25 cellular contexts compared by ENCODE assay signal in the genomic region with DNA sequence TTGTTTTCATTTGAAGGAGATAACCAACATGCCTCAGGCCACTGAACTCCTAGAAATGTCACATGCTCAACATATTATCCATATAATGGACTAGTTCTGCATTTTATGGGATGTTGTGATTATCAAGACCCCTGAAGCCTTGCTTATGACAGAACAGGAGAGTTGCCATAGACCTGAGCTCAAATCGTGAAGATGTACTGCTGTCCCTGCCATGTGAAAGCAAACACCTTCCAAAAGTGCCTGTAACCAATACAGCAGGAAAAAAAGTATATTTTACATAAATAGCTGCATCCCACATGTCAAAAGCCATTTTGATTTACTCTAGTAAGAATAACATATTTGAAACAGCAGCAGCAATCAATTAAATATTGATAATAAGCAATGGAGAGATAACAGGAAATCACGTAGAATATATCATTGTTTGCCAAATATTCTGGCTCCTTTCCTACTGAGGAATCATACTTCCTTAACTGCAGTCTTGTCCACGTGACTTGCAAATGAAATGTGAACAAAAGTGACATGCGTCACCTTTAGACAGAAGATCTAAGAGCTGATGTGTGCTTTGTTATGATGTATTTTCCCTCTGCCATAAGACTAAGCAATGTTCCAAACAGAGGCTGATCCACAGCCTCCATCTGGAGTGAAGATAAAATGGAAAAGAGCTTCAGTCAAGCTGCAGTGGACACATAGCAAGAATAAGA.
"Had no signal": no experiment of that assay in that cellular context is flagged by ENCODE, and none has a peak within 500 bp of the region (broad histone marks: within the 10 kb centered on the region; RNA-seq: fewer than 3 reads in every experiment).

No MANE protein-coding gene starts in this region.

- H3K4me3 ChIP-seq: cardiac muscle cell, Peyer's patch, SJSA1 had no signal

- H3K27ac ChIP-seq: brain microvascular endothelial cell, cardiac muscle cell, Peyer's patch, RWPE1, SJSA1 had no signal

- H3K27ac Mint-ChIP-seq: activated B cell treated with CpG ODN at 0.5 μM for 24 hours; activated CD4-positive, alpha-beta memory T cell treated with anti-CD3 and anti-CD28 coated beads for 36 hours; activated CD4-positive, alpha-beta T cell treated with anti-CD3 and anti-CD28 coated beads, Interleukin-2, amount 10 ng/mL, durations not matched to agents 7 days and 5 days; activated naive CD4-positive, alpha-beta T cell treated with anti-CD3 and anti-CD28 coated beads, Interleukin-2, amount 10 ng/mL, durations not matched to agents 7 days and 5 days; activated naive CD8-positive, alpha-beta T cell treated with anti-CD3 and anti-CD28 coated beads for 36 hours; activated T-helper 17 cell treated with anti-CD3 and anti-CD28 coated beads, Interleukin-2, amount 50 U/mL, for 72 hours; IgD-negative memory B cell; T-helper 17 cell had no signal

- ATAC-seq: activated T-cell treated with anti-CD3 and anti-CD28 coated beads, Interleukin-2, amount 50 U/mL, for 4 hours; activated T-helper 17 cell treated with anti-CD3 and anti-CD28 coated beads, Interleukin-2, amount 50 U/mL, for 72 hours; T-helper 17 cell had no signal

- H3K4me3 Mint-ChIP-seq: activated B cell treated with CpG ODN at 0.5 μM for 24 hours; activated CD4-positive, alpha-beta memory T cell treated with anti-CD3 and anti-CD28 coated beads for 36 hours; activated CD4-positive, alpha-beta T cell treated with anti-CD3 and anti-CD28 coated beads, Interleukin-2, amount 10 ng/mL, durations not matched to agents 7 days and 5 days; activated naive CD4-positive, alpha-beta T cell treated with anti-CD3 and anti-CD28 coated beads, Interleukin-2, amount 10 ng/mL, durations not matched to agents 7 days and 5 days; activated naive CD8-positive, alpha-beta T cell treated with anti-CD3 and anti-CD28 coated beads for 36 hours; activated T-cell treated with anti-CD3 and anti-CD28 coated beads, Interleukin-2, amount 50 U/mL, for 4 hours; activated T-helper 17 cell treated with anti-CD3 and anti-CD28 coated beads, Interleukin-2, amount 50 U/mL, for 72 hours; IgD-negative memory B cell; T-helper 17 cell had no signal

- H3K4me1 ChIP-seq: Peyer's patch, SJSA1 had no signal

- H3K27me3 ChIP-seq: brain microvascular endothelial cell, cardiac muscle cell, Peyer's patch, SJSA1 had no signal

- H3K9me3 Mint-ChIP-seq: activated B cell treated with CpG ODN at 0.5 μM for 24 hours; activated CD4-positive, alpha-beta memory T cell treated with anti-CD3 and anti-CD28 coated beads for 36 hours; activated CD4-positive, alpha-beta T cell treated with anti-CD3 and anti-CD28 coated beads, Interleukin-2, amount 10 ng/mL, durations not matched to agents 7 days and 5 days; activated naive CD4-positive, alpha-beta T cell treated with anti-CD3 and anti-CD28 coated beads, Interleukin-2, amount 10 ng/mL, durations not matched to agents 7 days and 5 days; activated naive CD8-positive, alpha-beta T cell treated with anti-CD3 and anti-CD28 coated beads for 36 hours; activated T-helper 17 cell treated with anti-CD3 and anti-CD28 coated beads, Interleukin-2, amount 50 U/mL, for 72 hours had no signal

- H3K36me3 ChIP-seq: brain microvascular endothelial cell, SJSA1 had no signal

- H3K27me3 Mint-ChIP-seq: activated B cell treated with CpG ODN at 0.5 μM for 24 hours; activated CD4-positive, alpha-beta memory T cell treated with anti-CD3 and anti-CD28 coated beads for 36 hours; activated CD4-positive, alpha-beta T cell treated with anti-CD3 and anti-CD28 coated beads, Interleukin-2, amount 10 ng/mL, durations not matched to agents 7 days and 5 days; activated naive CD4-positive, alpha-beta T cell treated with anti-CD3 and anti-CD28 coated beads, Interleukin-2, amount 10 ng/mL, durations not matched to agents 7 days and 5 days; activated naive CD8-positive, alpha-beta T cell treated with anti-CD3 and anti-CD28 coated beads for 36 hours; activated T-helper 17 cell treated with anti-CD3 and anti-CD28 coated beads, Interleukin-2, amount 50 U/mL, for 72 hours; IgD-negative memory B cell; T-helper 17 cell had no signal

- H3K9me3 ChIP-seq: Peyer's patch, SJSA1 had no signal

- DNase-seq: activated B cell treated with CpG ODN at 0.5 μM for 24 hours; activated CD4-positive, alpha-beta memory T cell treated with anti-CD3 and anti-CD28 coated beads for 36 hours; activated CD4-positive, alpha-beta T cell treated with anti-CD3 and anti-CD28 coated beads for 1 hour; activated CD4-positive, alpha-beta T cell treated with anti-CD3 and anti-CD28 coated beads, Interleukin-2, amount 10 ng/mL, durations not matched to agents 7 days and 5 days; activated gamma-delta T cell; activated naive CD4-positive, alpha-beta T cell treated with anti-CD3 and anti-CD28 coated beads, Interleukin-2, amount 10 ng/mL, durations not matched to agents 7 days and 5 days; activated naive CD8-positive, alpha-beta T cell treated with anti-CD3 and anti-CD28 coated beads for 36 hours; activated T-cell treated with anti-CD3 and anti-CD28 coated beads, Interleukin-2, amount 50 U/mL, for 4 hours; brain microvascular endothelial cell; KG1; NCI-H1092; NCI-H1417; NCI-H187; NCI-H2081 treated with DMSO at 0.1 percent for 48 hours; NCI-H446; NCI-H524; SHP77; T-helper 17 cell; T-helper 9 cell had no signal

- H3K4me1 Mint-ChIP-seq: activated B cell treated with CpG ODN at 0.5 μM for 24 hours, IgD-negative memory B cell had no signal
